ENCODE assay signal across 16 cellular contexts in the genomic region with DNA sequence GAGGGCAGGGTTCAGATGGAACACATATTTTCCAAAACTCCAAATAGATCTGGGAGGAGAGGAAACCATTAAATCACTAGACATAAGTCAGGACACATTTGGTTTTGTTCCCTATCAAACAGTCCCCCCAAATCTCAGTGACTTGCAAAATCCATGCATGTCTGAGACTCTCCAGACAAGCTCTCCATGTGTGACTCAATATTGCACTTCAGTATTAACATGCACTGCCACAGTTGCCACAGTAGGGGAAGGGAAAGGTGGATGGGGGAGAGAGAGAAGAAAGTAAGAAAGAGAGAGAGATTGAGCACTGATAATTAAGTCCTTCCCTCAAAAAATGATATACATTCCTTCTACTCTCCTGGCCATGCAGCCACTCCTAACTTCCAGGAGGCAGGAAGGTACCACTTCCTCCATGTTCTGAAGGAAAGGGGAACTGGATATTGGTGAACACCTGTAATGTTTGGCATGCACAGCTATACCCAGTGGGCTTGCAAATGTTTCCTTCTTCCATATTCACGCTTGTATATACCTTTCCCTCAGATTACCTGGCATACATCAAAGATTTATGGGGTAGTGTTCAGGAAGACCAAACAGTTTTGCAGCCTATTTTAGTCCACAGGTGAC.
A peak's percentile ranks its signal among the peaks of the same experiment; 100 is the strongest.
DNase-seq lines count a peak whose midpoint lies in the region; ATAC-seq and TF ChIP-seq lines count a peak whose summit lies in the region.
"Had no signal": no experiment of that assay in that cellular context is flagged by ENCODE, and none has a peak within 500 bp of the region (broad histone marks: within the 10 kb centered on the region; RNA-seq: fewer than 3 reads in every experiment).

No MANE protein-coding gene starts in this region.

- H3K9me2 ChIP-seq in PC-3 (replicated peaks; ENCODE audit: low read length) = no peaks in the 10 kb centered on the region

- intact Hi-C loops in CD8-positive, alpha-beta T cell (cut with DNase I, micrococcal nuclease) = loop anchor here in 1 of 2 experiments (1.0 to 10.0 kb wide), 5 partner anchors 12 to 304 kb away; no protein-coding TSS in a partner anchor
- intact Hi-C loops in PC-3 (cut with micrococcal nuclease) (no loop called here), esophagus squamous epithelium (cut with DNase I) (no loop called here)
- intact Hi-C loops in activated CD4-positive, alpha-beta memory T cell treated with anti-CD3 and anti-CD28 coated beads for 36 hours (cut with micrococcal nuclease) = loop anchor here (2.0 to 10.0 kb wide), 4 partner anchors 14 to 304 kb away; no protein-coding TSS in a partner anchor

- no peaks in the 10 kb centered on the region for H3F3A ChIP-seq in PC-3 (ENCODE audit: low read length, unreplicated experiment)

- WGBS in esophagus squamous epithelium, 2 donors = 94 to 100% methylated on average over 1 of the region's 1 CpG

- ATAC-seq in CD8-positive, alpha-beta T cell = no peak
- ATAC-seq in PC-3 (peak; percentile 27; the same call in 1 of the 2 replicates), GM19035 (IDR thresholded peaks at IDR 0.05; ENCODE audit: unreplicated experiment) (no peak)
- peak; percentile 39 for ATAC-seq in stimulated activated memory B cell treated with anti-CD40 and anti-IgM and Interleukin-4, amounts not matched to agents 10 μg/mL and 1 μg/mL and 100 μg/mL, for 72 hours
- ATAC-seq: psoas muscle had no signal

- no peak overlapping the region for H2AFZ ChIP-seq in PC-3 (ENCODE audit: low read length)

- H3K36me3 Mint-ChIP-seq in CD8-positive, alpha-beta T cell = no peaks in the 10 kb centered on the region
- H3K36me3 Mint-ChIP-seq in stimulated activated memory B cell treated with anti-CD40 and anti-IgM and Interleukin-4, amounts not matched to agents 10 μg/mL and 1 μg/mL and 100 μg/mL, for 72 hours = peaks cover 15% of the 10 kb centered on the region
- no peaks in the 10 kb centered on the region for H3K36me3 Mint-ChIP-seq in activated CD4-positive, alpha-beta memory T cell treated with anti-CD3 and anti-CD28 coated beads for 36 hours

- no peak overlapping the region for H3K4me3 Mint-ChIP-seq in CD8-positive, alpha-beta T cell
- no peak overlapping the region for H3K4me3 Mint-ChIP-seq in stimulated activated memory B cell treated with anti-CD40 and anti-IgM and Interleukin-4, amounts not matched to agents 10 μg/mL and 1 μg/mL and 100 μg/mL, for 72 hours
- no peak overlapping the region for H3K4me3 Mint-ChIP-seq in activated CD4-positive, alpha-beta memory T cell treated with anti-CD3 and anti-CD28 coated beads for 36 hours

- H3K9me3 Mint-ChIP-seq in CD8-positive, alpha-beta T cell = no peaks in the 10 kb centered on the region
- no peaks in the 10 kb centered on the region for H3K9me3 Mint-ChIP-seq in stimulated activated memory B cell treated with anti-CD40 and anti-IgM and Interleukin-4, amounts not matched to agents 10 μg/mL and 1 μg/mL and 100 μg/mL, for 72 hours
- no peaks in the 10 kb centered on the region for H3K9me3 Mint-ChIP-seq in activated CD4-positive, alpha-beta memory T cell treated with anti-CD3 and anti-CD28 coated beads for 36 hours

- H4K20me1 ChIP-seq in PC-3 (ENCODE audit: low read length) = no peaks in the 10 kb centered on the region

- TF ChIP-seq CTCF in CD8-positive, alpha-beta T cell (IDR thresholded peaks at IDR 0.05) = no peak
- TF ChIP-seq CTCF in PC-3 (conservative IDR thresholded peaks at IDR 0.05; ENCODE audit: low read depth, low read length) (no peak), esophagus squamous epithelium (IDR thresholded peaks at IDR 0.05) (peak in 2 of 6 experiments; percentile 16 to 31)

- H3K27me3 ChIP-seq in CD8-positive, alpha-beta T cell (ENCODE audit: insufficient read depth, low read length) = no peaks in the 10 kb centered on the region
- no peaks in the 10 kb centered on the region for H3K27me3 ChIP-seq in PC-3 (ENCODE audit: low read length)
- H3K27me3 ChIP-seq in esophagus squamous epithelium = no peaks in the 10 kb centered on the region

- no peak overlapping the region for H3K4me2 ChIP-seq in PC-3 (ENCODE audit: low read length)

- no peaks in the 10 kb centered on the region for H3K36me3 ChIP-seq in CD8-positive, alpha-beta T cell (ENCODE audit: insufficient read depth, low read length)
- H3K36me3 ChIP-seq in PC-3 (ENCODE audit: low read depth, low read length) = no peaks in the 10 kb centered on the region
- no peaks in the 10 kb centered on the region for H3K36me3 ChIP-seq in esophagus squamous epithelium
- H3K36me3 ChIP-seq: thoracic aorta had no signal

- H3K27me3 Mint-ChIP-seq in CD8-positive, alpha-beta T cell (ENCODE audit: low read depth) = no peaks in the 10 kb centered on the region
- no peaks in the 10 kb centered on the region for H3K27me3 Mint-ChIP-seq in stimulated activated memory B cell treated with anti-CD40 and anti-IgM and Interleukin-4, amounts not matched to agents 10 μg/mL and 1 μg/mL and 100 μg/mL, for 72 hours
- H3K27me3 Mint-ChIP-seq in activated CD4-positive, alpha-beta memory T cell treated with anti-CD3 and anti-CD28 coated beads for 36 hours = no peaks in the 10 kb centered on the region

- peak overlapping the region; percentile 94 for H3K27ac Mint-ChIP-seq in CD8-positive, alpha-beta T cell
- peak overlapping the region; percentile 58 for H3K27ac Mint-ChIP-seq in stimulated activated memory B cell treated with anti-CD40 and anti-IgM and Interleukin-4, amounts not matched to agents 10 μg/mL and 1 μg/mL and 100 μg/mL, for 72 hours
- H3K27ac Mint-ChIP-seq in activated CD4-positive, alpha-beta memory T cell treated with anti-CD3 and anti-CD28 coated beads for 36 hours = no peak overlapping the region

- H3K79me2 ChIP-seq in PC-3 (ENCODE audit: low read length) = no peaks in the 10 kb centered on the region

- peaks cover 76% of the 10 kb centered on the region for H3K4me1 Mint-ChIP-seq in CD8-positive, alpha-beta T cell (ENCODE audit: low read depth)
- peaks cover 44% of the 10 kb centered on the region for H3K4me1 Mint-ChIP-seq in stimulated activated memory B cell treated with anti-CD40 and anti-IgM and Interleukin-4, amounts not matched to agents 10 μg/mL and 1 μg/mL and 100 μg/mL, for 72 hours
- peaks cover 42% of the 10 kb centered on the region for H3K4me1 Mint-ChIP-seq in activated CD4-positive, alpha-beta memory T cell treated with anti-CD3 and anti-CD28 coated beads for 36 hours (ENCODE audit: low read depth)

- no peak for DNase-seq in CD8-positive, alpha-beta T cell
- DNase-seq in PC-3 (no peak), esophagus squamous epithelium (lab: John Stamatoyannopoulos, UW) (no peak)
- no peak for DNase-seq in activated T-cell treated with anti-CD3 and anti-CD28 coated beads, Interleukin-2, amount 50 U/mL, for 1 hour
- no peak for DNase-seq in activated CD4-positive, alpha-beta memory T cell treated with anti-CD3 and anti-CD28 coated beads for 36 hours
- DNase-seq: activated CD4-positive, alpha-beta T cell treated with anti-CD3 and anti-CD28 coated beads, Interleukin-2, amount 50 U/mL, for 1 hour; kidney; mammary epithelial cell; NCI-H2107; NCI-H524; psoas muscle; small intestine; SW 1271 had no signal

- peaks cover 43% of the 10 kb centered on the region for H3K4me1 ChIP-seq in CD8-positive, alpha-beta T cell (ENCODE audit: insufficient read depth, low read length)
- peaks cover 12% of the 10 kb centered on the region; the same call in 1 of the 2 replicates for H3K4me1 ChIP-seq in PC-3 (ENCODE audit: insufficient read depth, low read length)
- peaks cover 14 to 42% (median 19%) of the 10 kb centered on the region in 3 donors for H3K4me1 ChIP-seq in esophagus squamous epithelium
- H3K4me1 ChIP-seq: psoas muscle had no signal

- CTCF ChIA-PET in CD8-positive, alpha-beta T cell (lab: Charles Lee) = interaction anchor here (0.5 to 2.1 kb wide), 4 partner anchors 10 to 144 kb away, joined by 3 to 5 read pairs (median 4); no protein-coding TSS in a partner anchor
- CTCF ChIA-PET in PC-3 (lab: Charles Lee) = no interaction called here
- CTCF ChIA-PET in activated CD4-positive, alpha-beta memory T cell treated with anti-CD3 and anti-CD28 coated beads for 36 hours (lab: Charles Lee) = interaction anchor here (0.7 kb wide), 1 partner anchor 326 kb away, joined by 3 read pairs; no protein-coding TSS in a partner anchor

- H3K4me3 ChIP-seq in CD8-positive, alpha-beta T cell (ENCODE audit: low read depth, low read length) = no peak overlapping the region
- H3K4me3 ChIP-seq in PC-3 (ENCODE audit: low read length) = no peak overlapping the region
- no peak overlapping the region for H3K4me3 ChIP-seq in esophagus squamous epithelium
- H3K4me3 ChIP-seq: psoas muscle, thoracic aorta had no signal

- H3K9me3 ChIP-seq in CD8-positive, alpha-beta T cell (ENCODE audit: low read length) = no peaks in the 10 kb centered on the region
- no peaks in the 10 kb centered on the region for H3K9me3 ChIP-seq in PC-3 (ENCODE audit: low read length)
- H3K9me3 ChIP-seq in esophagus squamous epithelium = no peaks in the 10 kb centered on the region
- H3K9me3 ChIP-seq: psoas muscle, thoracic aorta had no signal

- no peak for TF ChIP-seq POLR2A in esophagus squamous epithelium (IDR thresholded peaks at IDR 0.05)

- H3K27ac ChIP-seq in CD8-positive, alpha-beta T cell (ENCODE audit: low read depth, low read length) = no peak overlapping the region
- H3K27ac ChIP-seq in PC-3 (ENCODE audit: low read length) (no peak overlapping the region), esophagus squamous epithelium (peak overlapping the region in 3 of 4 donors; percentile 53 to 73 (median 60))
- H3K27ac ChIP-seq: psoas muscle had no signal

- no peak overlapping the region for H3K9ac ChIP-seq in PC-3 (ENCODE audit: low read length)

- no TSS peak for BruUV-seq in PC-3 (replicated peaks; lab: Mats Ljungman, UMichigan)

- POLR2A ChIA-PET in CD8-positive, alpha-beta T cell (lab: Charles Lee) = interaction anchor here (0.8 to 1.8 kb wide), 5 partner anchors 9 to 305 kb away, joined by 3 to 6 read pairs (median 4); no protein-coding TSS in a partner anchor
- POLR2A ChIA-PET in PC-3 (lab: Charles Lee; ENCODE audit: unreplicated experiment) = no interaction called here
- POLR2A ChIA-PET in activated CD4-positive, alpha-beta memory T cell treated with anti-CD3 and anti-CD28 coated beads for 36 hours (lab: Charles Lee) = interaction anchor here (0.7 to 1.6 kb wide), 4 partner anchors 24 to 307 kb away, joined by 3 to 5 read pairs (median 4); no protein-coding TSS in a partner anchor

Comparison
In these comparisons a context has a peak if more than half of its experiments do, and no peak if none do; other contexts are left out.
1. ATAC-seq: peak in PC-3 (single experiment) and stimulated activated memory B cell treated with anti-CD40 and anti-IgM and Interleukin-4, amounts not matched to agents 10 μg/mL and 1 μg/mL and 100 μg/mL, for 72 hours (single experiment); none in CD8-positive, alpha-beta T cell (single experiment) and GM19035 (single experiment).
2. H3K27ac ChIP-seq: peak in esophagus squamous epithelium (3 of 4); none in CD8-positive, alpha-beta T cell (single experiment) and PC-3 (single experiment).